18 cellular contexts compared by ENCODE assay signal in genomic region chr2:66534461-66534860, GRCh38.
"Had no signal": no experiment of that assay in that cellular context is flagged by ENCODE, and none has a peak within 500 bp of the region (broad histone marks: within the 10 kb centered on the region; RNA-seq: fewer than 3 reads in every experiment).

No MANE protein-coding gene starts in this region.

- H3K4me3 ChIP-seq: body of pancreas, right atrium auricular region, skin epidermis, suprapubic skin, upper lobe of right lung had no signal

- H3K9me3 ChIP-seq: body of pancreas, neutrophil, right atrium auricular region, suprapubic skin, upper lobe of right lung had no signal

- DNase-seq: activated CD4-positive, alpha-beta memory T cell treated with anti-CD3 and anti-CD28 coated beads, Interleukin-2, amount 10 ng/mL, durations not matched to agents 7 days and 5 days; activated CD4-positive, alpha-beta T cell treated with anti-CD3 and anti-CD28 coated beads for 4 hours; activated T-cell treated with anti-CD3 and anti-CD28 coated beads, Interleukin-2, amount 50 U/mL, for 24 hours; body of pancreas; cortex of kidney; effector CD4-positive, alpha-beta T cell; foreskin fibroblast; left colon; naive thymus-derived CD4-positive, alpha-beta T cell; stimulated activated naive CD8-positive, alpha-beta T cell treated with anti-CD3 and anti-CD28 coated beads, Interleukin-15, Interleukin-2, amounts not matched to agents 100 U/mL and 50 U/mL, for 24 hours; T-helper 17 cell; upper lobe of right lung had no signal

- H3K27ac Mint-ChIP-seq: activated CD4-positive, alpha-beta memory T cell treated with anti-CD3 and anti-CD28 coated beads, Interleukin-2, amount 10 ng/mL, durations not matched to agents 7 days and 5 days; activated naive CD4-positive, alpha-beta T cell treated with anti-CD3 and anti-CD28 coated beads, Interleukin-2, amount 50 U/mL, for 24 hours; activated T-cell treated with anti-CD3 and anti-CD28 coated beads, Interleukin-2, amount 50 U/mL, for 24 hours; naive thymus-derived CD4-positive, alpha-beta T cell; T-helper 17 cell had no signal

- H3K36me3 Mint-ChIP-seq: activated naive CD4-positive, alpha-beta T cell treated with anti-CD3 and anti-CD28 coated beads, Interleukin-2, amount 50 U/mL, for 24 hours; naive thymus-derived CD4-positive, alpha-beta T cell had no signal

- H3K4me1 Mint-ChIP-seq: activated CD4-positive, alpha-beta memory T cell treated with anti-CD3 and anti-CD28 coated beads, Interleukin-2, amount 10 ng/mL, durations not matched to agents 7 days and 5 days; activated naive CD4-positive, alpha-beta T cell treated with anti-CD3 and anti-CD28 coated beads, Interleukin-2, amount 50 U/mL, for 24 hours; central memory CD8-positive, alpha-beta T cell; naive thymus-derived CD4-positive, alpha-beta T cell; T-helper 17 cell had no signal

- H3K27ac ChIP-seq: neutrophil, right atrium auricular region, skin epidermis, suprapubic skin, upper lobe of right lung had no signal

- H3K27me3 Mint-ChIP-seq: activated CD4-positive, alpha-beta memory T cell treated with anti-CD3 and anti-CD28 coated beads, Interleukin-2, amount 10 ng/mL, durations not matched to agents 7 days and 5 days; activated T-cell treated with anti-CD3 and anti-CD28 coated beads, Interleukin-2, amount 50 U/mL, for 24 hours; central memory CD8-positive, alpha-beta T cell; naive thymus-derived CD4-positive, alpha-beta T cell; T-helper 17 cell had no signal

- H3K4me3 Mint-ChIP-seq: activated CD4-positive, alpha-beta memory T cell treated with anti-CD3 and anti-CD28 coated beads, Interleukin-2, amount 10 ng/mL, durations not matched to agents 7 days and 5 days; activated naive CD4-positive, alpha-beta T cell treated with anti-CD3 and anti-CD28 coated beads, Interleukin-2, amount 50 U/mL, for 24 hours; activated T-cell treated with anti-CD3 and anti-CD28 coated beads, Interleukin-2, amount 50 U/mL, for 24 hours; central memory CD8-positive, alpha-beta T cell; naive thymus-derived CD4-positive, alpha-beta T cell; T-helper 17 cell had no signal

- H3K27me3 ChIP-seq: body of pancreas, neutrophil, right atrium auricular region, suprapubic skin, upper lobe of right lung had no signal

- H3K9me3 Mint-ChIP-seq: activated naive CD4-positive, alpha-beta T cell treated with anti-CD3 and anti-CD28 coated beads, Interleukin-2, amount 50 U/mL, for 24 hours; activated T-cell treated with anti-CD3 and anti-CD28 coated beads, Interleukin-2, amount 50 U/mL, for 24 hours had no signal

- H3K36me3 ChIP-seq: neutrophil, right atrium auricular region, suprapubic skin, upper lobe of right lung had no signal
